Comparison of ENCODE assay signal across 7 cellular contexts in the genomic region with DNA sequence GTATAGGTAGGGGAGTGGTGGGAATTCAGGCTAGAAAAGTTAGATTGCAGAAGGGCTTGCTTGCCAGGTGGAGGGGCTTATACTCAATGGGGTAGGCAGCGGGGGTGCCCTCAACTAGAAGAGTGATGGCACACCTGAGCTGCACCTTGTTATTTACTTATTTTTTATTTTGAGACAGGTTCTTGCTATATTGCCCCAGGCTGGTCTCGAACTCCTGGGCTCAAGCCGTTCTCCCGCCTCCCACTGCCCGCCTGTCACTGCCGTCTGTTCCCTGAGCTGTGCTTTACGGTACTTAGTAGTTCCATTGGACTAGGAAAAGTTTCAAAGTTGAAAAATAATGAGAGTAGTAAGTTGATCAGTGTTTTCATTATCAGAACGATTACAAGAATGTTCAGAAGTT. TPM values are rescaled to one million over a fixed set of nuclear protein-coding genes. Genes with fewer than 3 reads are reported as not detected.
DNase-seq lines count a peak whose midpoint lies in the region; ATAC-seq and TF ChIP-seq lines count a peak whose summit lies in the region.

No MANE protein-coding gene starts in this region.

- RAD21 ChIA-PET in HCT116 (lab: Charles Lee; ENCODE audit: low non-redundant PET in 1 of 2, low total read pairs in 2 of 2, uncharacterized antibody in 2 of 2, unreplicated experiment in 2 of 2): no interaction called here

- H3K4me1 Mint-ChIP-seq in glutamatergic neuron (ENCODE audit: low read depth, unreplicated experiment): peaks cover 24% of the 10 kb centered on the region

- POLR2A ChIA-PET in HCT116 (lab: Charles Lee): no interaction called here

- H3K27ac ChIP-seq in HCT116 (ENCODE audit: low read depth, low read length) (0 out of 2 replicates have a peak overlapping the region, but pooled peaks have one; percentile 14), VCaP (peak overlapping the region; percentile 99), smooth muscle cell (ENCODE audit: low read depth) (peak overlapping the region; percentile 98)

- peak overlapping the region; percentile 74 for H3K9ac ChIP-seq in HCT116 (ENCODE audit: low read length)
- H3K9ac ChIP-seq in smooth muscle cell (ENCODE audit: low read depth): peak overlapping the region; percentile 97

- peaks cover 31% of the 10 kb centered on the region for H3F3A ChIP-seq in smooth muscle cell (ENCODE audit: low read depth)

- H3K36me3 ChIP-seq in HCT116 (ENCODE audit: control insufficient read depth in 1 of 2, insufficient read depth in 2 of 2, low read length in 2 of 2) (peaks cover 0 to 5% of the 10 kb centered on the region in 2 experiments; a peak in 2 of 4 replicates), smooth muscle cell (ENCODE audit: low read depth) (no peaks in the 10 kb centered on the region)

- H3K27me3 ChIP-seq in HCT116 (ENCODE audit: insufficient read depth, low read length) (no peaks in the 10 kb centered on the region), smooth muscle cell (ENCODE audit: low read depth) (no peaks in the 10 kb centered on the region)

- ATAC-seq in HCT116 (no peak), HG03045 (IDR thresholded peaks at IDR 0.05; ENCODE audit: unreplicated experiment) (no peak)

- TF ChIP-seq CTCF in HCT116 (IDR thresholded peaks at IDR 0.05 in 2 of 3, conservative IDR thresholded peaks at IDR 0.05 in 1 of 3; ENCODE audit: borderline replicate concordance in 1 of 3, insufficient read depth in 1 of 3, low read depth in 2 of 3, low read length in 2 of 3) (no peak), VCaP (conservative IDR thresholded peaks at IDR 0.05) (no peak), glutamatergic neuron (IDR thresholded peaks at IDR 0.05; ENCODE audit: partially characterized antibody, unreplicated experiment) (no peak), smooth muscle cell (IDR thresholded peaks at IDR 0.05; ENCODE audit: borderline replicate concordance, insufficient read depth, poor library complexity, severe bottlenecking) (no peak)

- H2AFZ ChIP-seq in HCT116 (ENCODE audit: low read depth, low read length, poor library complexity, severe bottlenecking) (no peak overlapping the region), smooth muscle cell (ENCODE audit: low read depth) (no peak overlapping the region)

- H3K4me3 ChIP-seq in HCT116 (replicated peaks in 1 of 2; ENCODE audit: low read depth in 1 of 2, low read length in 2 of 2) (peak overlapping the region; percentile 67 to 76), smooth muscle cell (peak overlapping the region; percentile 99)

- H3K9me3 Mint-ChIP-seq in glutamatergic neuron (ENCODE audit: unreplicated experiment): peaks cover 4% of the 10 kb centered on the region

- H3K9me2 ChIP-seq in HCT116 (ENCODE audit: insufficient read depth): no peaks in the 10 kb centered on the region

- H3K36me3 Mint-ChIP-seq in glutamatergic neuron (ENCODE audit: unreplicated experiment): no peaks in the 10 kb centered on the region

- CTCF ChIA-PET in HCT116 (lab: Charles Lee): no interaction called here

- 67% methylated on average over 8 of the region's 8 CpGs for WGBS in smooth muscle cell (ENCODE audit: low lambda C conversion rate)

- H4K20me1 ChIP-seq in HCT116 (ENCODE audit: insufficient read depth): no peaks in the 10 kb centered on the region
- H4K20me1 ChIP-seq in smooth muscle cell (ENCODE audit: low read depth): peaks cover 62% of the 10 kb centered on the region

- peak overlapping the region; percentile 73 for H3K4me2 ChIP-seq in HCT116 (ENCODE audit: low read length)
- H3K4me2 ChIP-seq in smooth muscle cell: peak overlapping the region; percentile 84

- peaks cover 2% of the 10 kb centered on the region for H3K27me3 Mint-ChIP-seq in glutamatergic neuron (ENCODE audit: unreplicated experiment)

- TF ChIP-seq RAD21 in HCT116 (IDR thresholded peaks at IDR 0.05; ENCODE audit: low read depth): no peak

- H3K4me1 ChIP-seq in HCT116 (ENCODE audit: control insufficient read depth in 1 of 2, insufficient read depth in 2 of 2, low read length in 2 of 2) (peaks cover 20 to 35% of the 10 kb centered on the region in 2 experiments), smooth muscle cell (ENCODE audit: low read depth) (peaks cover 53% of the 10 kb centered on the region)

- H3K9me3 ChIP-seq in HCT116 (ENCODE audit: control insufficient read depth in 1 of 2, insufficient read depth in 1 of 2, low read depth in 1 of 2, low read length in 2 of 2) (no peaks in the 10 kb centered on the region), smooth muscle cell (replicated peaks; ENCODE audit: low read depth) (no peaks in the 10 kb centered on the region)

- DNase-seq in HCT116 (ENCODE audit: low read depth, low spot score) (no peak), glutamatergic neuron (no peak), smooth muscle cell (lab: John Stamatoyannopoulos, UW; ENCODE audit: unreplicated experiment) (no peak), NCI-H1092 treated with DMSO at 0.1 percent for 48 hours (lab: John Stamatoyannopoulos, UW) (no peak), NCI-H1048 (lab: John Stamatoyannopoulos, UW) (no peak)

- no peak overlapping the region for H3K27ac Mint-ChIP-seq in glutamatergic neuron (ENCODE audit: unreplicated experiment)

- BruUV-seq in HCT116 (replicated peaks; lab: Mats Ljungman, UMichigan): no TSS peak

- H3K79me2 ChIP-seq in HCT116 (ENCODE audit: insufficient read depth, low read length): peaks cover 66% of the 10 kb centered on the region
- peaks cover 61% of the 10 kb centered on the region for H3K79me2 ChIP-seq in smooth muscle cell (ENCODE audit: low read depth)

- no peak for TF ChIP-seq POLR2A in HCT116 (IDR thresholded peaks at IDR 0.05; ENCODE audit: borderline replicate concordance, extremely low read depth, insufficient read depth, insufficient read length)

- intact Hi-C loops in HCT116 (cut with micrococcal nuclease): no loop called here

- H3K4me3 Mint-ChIP-seq in glutamatergic neuron (ENCODE audit: unreplicated experiment): peak overlapping the region; percentile 88

TF ChIP-seq in HCT116, 20 proteins besides CTCF, POLR2A, EP300 and RAD21:
- TF ChIP-seq CEBPB (IDR thresholded peaks at IDR 0.05; ENCODE audit: low read depth) (no peak), SP1 (IDR thresholded peaks at IDR 0.05; ENCODE audit: low read depth) (no peak), YY1 (IDR thresholded peaks at IDR 0.05; ENCODE audit: extremely low read depth, insufficient replicate concordance, low read depth, low read length) (no peak), EGR1 (IDR thresholded peaks at IDR 0.05; ENCODE audit: low read depth) (no peak), ZNF274 (IDR thresholded peaks at IDR 0.05; ENCODE audit: low read depth, low read length) (no peak), EZH2phosphoT487 (IDR thresholded peaks at IDR 0.05; ENCODE audit: borderline replicate concordance) (no peak), FOSL1 (IDR thresholded peaks at IDR 0.05; ENCODE audit: low read depth) (no peak), EZH2 (IDR thresholded peaks at IDR 0.05) (no peak), SIN3A (IDR thresholded peaks at IDR 0.05; ENCODE audit: low read depth) (no peak), CBX3 (IDR thresholded peaks at IDR 0.05; ENCODE audit: low read depth) (no peak)
- TF ChIP-seq, protein P1, sequence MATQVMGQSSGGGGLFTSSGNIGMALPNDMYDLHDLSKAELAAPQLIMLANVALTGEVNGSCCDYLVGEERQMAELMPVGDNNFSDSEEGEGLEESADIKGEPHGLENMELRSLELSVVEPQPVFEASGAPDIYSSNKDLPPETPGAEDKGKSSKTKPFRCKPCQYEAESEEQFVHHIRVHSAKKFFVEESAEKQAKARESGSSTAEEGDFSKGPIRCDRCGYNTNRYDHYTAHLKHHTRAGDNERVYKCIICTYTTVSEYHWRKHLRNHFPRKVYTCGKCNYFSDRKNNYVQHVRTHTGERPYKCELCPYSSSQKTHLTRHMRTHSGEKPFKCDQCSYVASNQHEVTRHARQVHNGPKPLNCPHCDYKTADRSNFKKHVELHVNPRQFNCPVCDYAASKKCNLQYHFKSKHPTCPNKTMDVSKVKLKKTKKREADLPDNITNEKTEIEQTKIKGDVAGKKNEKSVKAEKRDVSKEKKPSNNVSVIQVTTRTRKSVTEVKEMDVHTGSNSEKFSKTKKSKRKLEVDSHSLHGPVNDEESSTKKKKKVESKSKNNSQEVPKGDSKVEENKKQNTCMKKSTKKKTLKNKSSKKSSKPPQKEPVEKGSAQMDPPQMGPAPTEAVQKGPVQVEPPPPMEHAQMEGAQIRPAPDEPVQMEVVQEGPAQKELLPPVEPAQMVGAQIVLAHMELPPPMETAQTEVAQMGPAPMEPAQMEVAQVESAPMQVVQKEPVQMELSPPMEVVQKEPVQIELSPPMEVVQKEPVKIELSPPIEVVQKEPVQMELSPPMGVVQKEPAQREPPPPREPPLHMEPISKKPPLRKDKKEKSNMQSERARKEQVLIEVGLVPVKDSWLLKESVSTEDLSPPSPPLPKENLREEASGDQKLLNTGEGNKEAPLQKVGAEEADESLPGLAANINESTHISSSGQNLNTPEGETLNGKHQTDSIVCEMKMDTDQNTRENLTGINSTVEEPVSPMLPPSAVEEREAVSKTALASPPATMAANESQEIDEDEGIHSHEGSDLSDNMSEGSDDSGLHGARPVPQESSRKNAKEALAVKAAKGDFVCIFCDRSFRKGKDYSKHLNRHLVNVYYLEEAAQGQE (IDR thresholded peaks at IDR 0.05; ENCODE audit: low read depth): no peak
- TF ChIP-seq, protein P2, sequence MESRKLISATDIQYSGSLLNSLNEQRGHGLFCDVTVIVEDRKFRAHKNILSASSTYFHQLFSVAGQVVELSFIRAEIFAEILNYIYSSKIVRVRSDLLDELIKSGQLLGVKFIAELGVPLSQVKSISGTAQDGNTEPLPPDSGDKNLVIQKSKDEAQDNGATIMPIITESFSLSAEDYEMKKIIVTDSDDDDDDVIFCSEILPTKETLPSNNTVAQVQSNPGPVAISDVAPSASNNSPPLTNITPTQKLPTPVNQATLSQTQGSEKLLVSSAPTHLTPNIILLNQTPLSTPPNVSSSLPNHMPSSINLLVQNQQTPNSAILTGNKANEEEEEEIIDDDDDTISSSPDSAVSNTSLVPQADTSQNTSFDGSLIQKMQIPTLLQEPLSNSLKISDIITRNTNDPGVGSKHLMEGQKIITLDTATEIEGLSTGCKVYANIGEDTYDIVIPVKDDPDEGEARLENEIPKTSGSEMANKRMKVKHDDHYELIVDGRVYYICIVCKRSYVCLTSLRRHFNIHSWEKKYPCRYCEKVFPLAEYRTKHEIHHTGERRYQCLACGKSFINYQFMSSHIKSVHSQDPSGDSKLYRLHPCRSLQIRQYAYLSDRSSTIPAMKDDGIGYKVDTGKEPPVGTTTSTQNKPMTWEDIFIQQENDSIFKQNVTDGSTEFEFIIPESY (IDR thresholded peaks at IDR 0.05; ENCODE audit: extremely low read depth, insufficient replicate concordance, low read length): no peak
- TF ChIP-seq, protein P3, sequence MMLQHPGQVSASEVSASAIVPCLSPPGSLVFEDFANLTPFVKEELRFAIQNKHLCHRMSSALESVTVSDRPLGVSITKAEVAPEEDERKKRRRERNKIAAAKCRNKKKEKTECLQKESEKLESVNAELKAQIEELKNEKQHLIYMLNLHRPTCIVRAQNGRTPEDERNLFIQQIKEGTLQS (IDR thresholded peaks at IDR 0.05): no peak

RNA-seq across cellular contexts. Expression of a gene that starts 2.0 kb away (rescaled TPM):
- total RNA-seq in HCT116 (2021; ENCODE audit: unreplicated experiment) (28.1 TPM), glutamatergic neuron (ENCODE audit: unreplicated experiment) (33.9 TPM), smooth muscle cell (52.9 and 128 TPM in 2 replicates)
- polyA plus RNA-seq in HCT116 (2012): 10.4 and 10.6 TPM in 2 replicates
- polyA plus RNA-seq in smooth muscle cell: 17.1 and 31.5 TPM in 2 replicates

Comparison
In these comparisons a context has a peak if more than half of its experiments do, and no peak if none do; other contexts are left out.
1. H3K27ac ChIP-seq: peak in every context shown above with its lines; median percentile 99 in VCaP; 98 in smooth muscle cell; 14 in HCT116.